14 cellular contexts compared by ENCODE assay signal in the genomic region with DNA sequence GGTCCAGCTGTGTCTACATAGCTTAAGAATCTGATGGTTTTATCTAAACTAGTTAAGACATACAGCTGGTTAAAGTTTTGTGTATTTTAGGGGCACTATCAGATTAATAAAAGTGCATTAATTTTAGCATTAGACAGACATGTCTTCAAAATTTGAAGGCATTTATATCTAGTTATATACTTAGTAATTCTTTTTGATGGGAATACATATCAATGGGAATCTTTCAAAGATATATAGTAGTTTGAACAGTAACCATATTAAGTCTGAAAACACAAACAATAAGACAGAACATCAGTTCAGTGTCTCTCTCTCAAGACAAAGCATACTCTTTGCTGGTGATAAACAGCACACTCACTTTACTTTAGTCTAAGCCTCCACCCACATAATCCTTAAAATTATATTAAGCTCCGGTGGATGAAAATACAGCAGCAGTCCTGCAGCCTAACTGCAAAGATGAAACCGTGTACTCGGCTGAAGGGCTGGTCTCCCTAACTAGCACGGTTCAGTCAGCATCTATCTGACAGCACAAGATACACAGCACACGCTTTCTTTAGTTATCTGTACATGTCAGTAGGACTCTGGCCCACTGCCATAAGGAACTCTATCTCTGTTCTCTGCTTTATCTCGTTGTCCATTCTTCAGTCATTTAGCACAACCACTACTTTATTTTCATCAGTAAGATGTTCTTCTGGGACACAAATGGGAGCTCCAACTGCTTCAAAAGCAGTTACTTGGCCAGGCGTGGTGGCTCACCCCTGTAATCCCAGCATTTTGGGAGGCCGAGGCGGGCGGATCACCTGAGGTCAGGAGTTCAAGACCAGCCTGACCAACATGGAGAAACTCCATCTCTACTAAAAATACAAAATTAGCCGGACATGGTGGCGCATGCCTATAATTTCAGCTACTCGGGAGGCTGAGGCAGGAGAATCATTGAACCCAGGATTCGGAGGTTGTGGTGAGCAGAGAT.
DNase-seq lines count a peak whose midpoint lies in the region; TF ChIP-seq lines count a peak whose summit lies in the region.
"Had no signal": no experiment of that assay in that cellular context is flagged by ENCODE, and none has a peak within 500 bp of the region (broad histone marks: within the 10 kb centered on the region; RNA-seq: fewer than 3 reads in every experiment).

No MANE protein-coding gene starts in this region.

- peaks cover 84% of the 10 kb centered on the region for H3K79me2 ChIP-seq in MM.1S (ENCODE audit: low read length)

- CTCF ChIA-PET in CD8-positive, alpha-beta memory T cell (lab: Charles Lee): interaction anchor here (0.6 kb wide), 1 partner anchor 88 kb away, joined by 3 read pairs; no protein-coding TSS in a partner anchor

- no peak overlapping the region for H2BK5ac ChIP-seq in mesenchymal stem cell (ENCODE audit: low read depth, low read length, poor library complexity, severe bottlenecking)

- H3K27ac Mint-ChIP-seq in CD8-positive, alpha-beta memory T cell: peak overlapping the region in 2 of 8 donors; percentile 13 to 61
- H3K27ac Mint-ChIP-seq in glutamatergic neuron (ENCODE audit: unreplicated experiment): no peak overlapping the region
- H3K27ac Mint-ChIP-seq: activated CD4-positive, alpha-beta T cell treated with anti-CD3 and anti-CD28 coated beads for 36 hours; activated T-helper 17 cell treated with anti-CD3 and anti-CD28 coated beads, Interleukin-2, amount 50 U/mL, for 72 hours; HFFc6 had no signal

- H3K14ac ChIP-seq in mesenchymal stem cell (ENCODE audit: low read length in 2 of 2): no peak overlapping the region

- H2BK120ac ChIP-seq in mesenchymal stem cell (ENCODE audit: low read depth, low read length): no peak overlapping the region

- H2AFZ ChIP-seq in MM.1S (ENCODE audit: low read length) (no peak overlapping the region), mesenchymal stem cell (ENCODE audit: low read depth, low read length) (no peak overlapping the region)

- peak overlapping the region; percentile 47; the same call in 1 of the 2 replicates for H3K4me2 ChIP-seq in MM.1S (ENCODE audit: low read depth, low read length)
- H3K4me2 ChIP-seq in mesenchymal stem cell (ENCODE audit: low read length, poor library complexity, severe bottlenecking): no peak overlapping the region

- H3K36me3 Mint-ChIP-seq in CD8-positive, alpha-beta memory T cell: no peaks in the 10 kb centered on the region
- no peaks in the 10 kb centered on the region for H3K36me3 Mint-ChIP-seq in glutamatergic neuron (ENCODE audit: unreplicated experiment)

- no peaks in the 10 kb centered on the region for H3K27me3 Mint-ChIP-seq in CD8-positive, alpha-beta memory T cell
- no peaks in the 10 kb centered on the region for H3K27me3 Mint-ChIP-seq in glutamatergic neuron (ENCODE audit: unreplicated experiment)
- H3K27me3 Mint-ChIP-seq: activated CD4-positive, alpha-beta T cell treated with anti-CD3 and anti-CD28 coated beads for 36 hours; activated T-helper 17 cell treated with anti-CD3 and anti-CD28 coated beads, Interleukin-2, amount 50 U/mL, for 72 hours had no signal

- H3K27me3 ChIP-seq in CD8-positive, alpha-beta memory T cell (ENCODE audit: insufficient read depth, low read length, poor library complexity, severe bottlenecking): no peaks in the 10 kb centered on the region
- no peaks in the 10 kb centered on the region for H3K27me3 ChIP-seq in MM.1S (replicated peaks; ENCODE audit: insufficient read depth, low read length)
- no peaks in the 10 kb centered on the region for H3K27me3 ChIP-seq in brain microvascular endothelial cell (replicated peaks)
- no peaks in the 10 kb centered on the region for H3K27me3 ChIP-seq in mesenchymal stem cell (ENCODE audit: control insufficient read depth in 1 of 2, insufficient read depth in 1 of 2, low read length in 2 of 2)

- WGBS in mesenchymal stem cell: 83% methylated on average over 14 of the region's 14 CpGs
- 79 to 81% methylated on average over 14 of the region's 14 CpGs for whole genome bisulfite sequencing in lower leg skin, 2 donors

- H3K27ac ChIP-seq in CD8-positive, alpha-beta memory T cell (ENCODE audit: low read depth, low read length): peak overlapping the region; percentile 30
- no peak overlapping the region; the same call in 1 of the 2 replicates for H3K27ac ChIP-seq in MM.1S (ENCODE audit: low read length)
- H3K27ac ChIP-seq in brain microvascular endothelial cell: no peak overlapping the region
- no peak overlapping the region for H3K27ac ChIP-seq in mesenchymal stem cell (ENCODE audit: low read length, poor library complexity, severe bottlenecking)

- H3K36me3 ChIP-seq in CD8-positive, alpha-beta memory T cell (ENCODE audit: insufficient read depth, low read length): no peaks in the 10 kb centered on the region
- H3K36me3 ChIP-seq in MM.1S (replicated peaks; ENCODE audit: insufficient read depth, low read length) (no peaks in the 10 kb centered on the region), brain microvascular endothelial cell (replicated peaks) (no peaks in the 10 kb centered on the region), mesenchymal stem cell (ENCODE audit: control insufficient read depth in 1 of 2, insufficient read depth in 2 of 2, low read depth in 1 of 2, low read length in 2 of 2) (no peaks in the 10 kb centered on the region)

- peaks cover 49 to 93% (median 89%) of the 10 kb centered on the region in 3 donors for H3K4me1 Mint-ChIP-seq in CD8-positive, alpha-beta memory T cell
- H3K4me1 Mint-ChIP-seq in glutamatergic neuron (ENCODE audit: low read depth, unreplicated experiment): peaks cover 5% of the 10 kb centered on the region

- no peak overlapping the region for H2BK15ac ChIP-seq in mesenchymal stem cell (ENCODE audit: low read depth, poor library complexity, severe bottlenecking)

- in situ Hi-C loops in brain microvascular endothelial cell (cut with HindIII; ENCODE audit: low pct_ligation_motif_present, low sequenced_read_pairs): no loop called here

- no peak overlapping the region for H4K91ac ChIP-seq in mesenchymal stem cell (ENCODE audit: low read length)

- H3K79me1 ChIP-seq in mesenchymal stem cell (replicated peaks; ENCODE audit: low read length, poor library complexity, severe bottlenecking): peaks cover 4% of the 10 kb centered on the region

- no peak overlapping the region for H4K8ac ChIP-seq in mesenchymal stem cell (ENCODE audit: low read length)

- TF ChIP-seq CTCF in MM.1S (IDR thresholded peaks at IDR 0.05; ENCODE audit: low read length) (no peak), brain microvascular endothelial cell (IDR thresholded peaks at IDR 0.05; ENCODE audit: low read depth, low read length, missing control alignments) (no peak), lower leg skin (IDR thresholded peaks at IDR 0.05) (no peak), glutamatergic neuron (IDR thresholded peaks at IDR 0.05; ENCODE audit: partially characterized antibody, unreplicated experiment) (no peak)

- H3K9me3 Mint-ChIP-seq in CD8-positive, alpha-beta memory T cell: no peaks in the 10 kb centered on the region
- no peaks in the 10 kb centered on the region for H3K9me3 Mint-ChIP-seq in glutamatergic neuron (ENCODE audit: unreplicated experiment)
- H3K9me3 Mint-ChIP-seq: activated T-helper 17 cell treated with anti-CD3 and anti-CD28 coated beads, Interleukin-2, amount 50 U/mL, for 72 hours; HFFc6 had no signal

- intact Hi-C loops in lower leg skin (cut with DNase I; ENCODE audit: low total_unique reads): no loop called here

- no peak overlapping the region for H3K23ac ChIP-seq in mesenchymal stem cell (ENCODE audit: low read length in 2 of 2)

- POLR2A ChIA-PET in CD8-positive, alpha-beta memory T cell (lab: Charles Lee): no interaction called here

- no peak for DNase-seq in CD8-positive, alpha-beta memory T cell
- DNase-seq in MM.1S (peak; percentile 25), brain microvascular endothelial cell (peak; percentile 50), mesenchymal stem cell (peak; percentile 51), lower leg skin (ENCODE audit: low spot score in 2 of 2) (no peak), H4 (ENCODE audit: low spot score) (no peak), AG20443 (ENCODE audit: low spot score) (no peak), glutamatergic neuron (no peak)
- DNase-seq: activated CD4-positive, alpha-beta T cell treated with anti-CD3 and anti-CD28 coated beads for 36 hours; AML-193; HFFc6; midbrain; NCI-H1436 had no signal

- no peaks in the 10 kb centered on the region for H3K9me2 ChIP-seq in MM.1S (replicated peaks; ENCODE audit: insufficient read depth, low read length)

- H2BK12ac ChIP-seq in mesenchymal stem cell (ENCODE audit: low read length in 2 of 2): no peak overlapping the region

- H3K4me1 ChIP-seq in CD8-positive, alpha-beta memory T cell (ENCODE audit: insufficient read depth, low read length): peaks cover 24% of the 10 kb centered on the region
- H3K4me1 ChIP-seq in MM.1S (ENCODE audit: low read length) (peaks cover 15% of the 10 kb centered on the region; the same call in 1 of the 2 replicates), mesenchymal stem cell (ENCODE audit: control insufficient read depth, insufficient read depth, low read depth, low read length) (peaks cover 2% of the 10 kb centered on the region)

- H2AK5ac ChIP-seq in mesenchymal stem cell (ENCODE audit: low read length, severe bottlenecking): no peak overlapping the region

- H3K18ac ChIP-seq in mesenchymal stem cell (ENCODE audit: low read depth in 1 of 2, low read length in 2 of 2): no peak overlapping the region

- no peak overlapping the region for H3K4me3 ChIP-seq in CD8-positive, alpha-beta memory T cell (ENCODE audit: low read length)
- no peak overlapping the region for H3K4me3 ChIP-seq in MM.1S (ENCODE audit: low read length)
- no peak overlapping the region for H3K4me3 ChIP-seq in brain microvascular endothelial cell (ENCODE audit: low read depth, low read length)
- no peak overlapping the region for H3K4me3 ChIP-seq in mesenchymal stem cell (ENCODE audit: insufficient read depth in 1 of 2, low read depth in 1 of 2, low read length in 2 of 2)
- H3K4me3 ChIP-seq in lower leg skin (ENCODE audit: low read depth, poor library complexity, severe bottlenecking): no peak overlapping the region

- no peak overlapping the region; the same call in 1 of the 2 replicates for H3K9ac ChIP-seq in MM.1S (ENCODE audit: low read length)
- H3K9ac ChIP-seq in mesenchymal stem cell (ENCODE audit: low read length): peak overlapping the region; percentile 51

- no peak overlapping the region for H3K4ac ChIP-seq in mesenchymal stem cell (ENCODE audit: low read depth in 1 of 2, low read length in 2 of 2)

- no peak for TF ChIP-seq POLR2A in lower leg skin (IDR thresholded peaks at IDR 0.05)

- peaks cover 15% of the 10 kb centered on the region for H3F3A ChIP-seq in MM.1S (ENCODE audit: insufficient read depth, low read length)

- H3K9me3 ChIP-seq in CD8-positive, alpha-beta memory T cell (ENCODE audit: low read length): no peaks in the 10 kb centered on the region
- H3K9me3 ChIP-seq in MM.1S (replicated peaks; ENCODE audit: insufficient read depth, low read length) (no peaks in the 10 kb centered on the region), mesenchymal stem cell (ENCODE audit: control insufficient read depth, low read length) (no peaks in the 10 kb centered on the region)

- H4K20me1 ChIP-seq in MM.1S (ENCODE audit: insufficient read depth, low read length): peaks cover 3% of the 10 kb centered on the region; the same call in 1 of the 2 replicates

- no peak overlapping the region for H3K4me3 Mint-ChIP-seq in CD8-positive, alpha-beta memory T cell
- H3K4me3 Mint-ChIP-seq in glutamatergic neuron (ENCODE audit: unreplicated experiment): no peak overlapping the region
- H3K4me3 Mint-ChIP-seq: activated CD4-positive, alpha-beta T cell treated with anti-CD3 and anti-CD28 coated beads for 36 hours; activated T-helper 17 cell treated with anti-CD3 and anti-CD28 coated beads, Interleukin-2, amount 50 U/mL, for 72 hours; HFFc6 had no signal

Comparison
In these comparisons a context has a peak if more than half of its experiments do, and no peak if none do; other contexts are left out.
1. DNase-seq: peak in MM.1S (single experiment), brain microvascular endothelial cell (single experiment) and mesenchymal stem cell (single experiment); none in CD8-positive, alpha-beta memory T cell (0 of 5), lower leg skin (0 of 2), H4 (single experiment), AG20443 (single experiment) and glutamatergic neuron (single experiment).